Comparison of ENCODE assay signal across 9 cellular contexts in the genomic region with DNA sequence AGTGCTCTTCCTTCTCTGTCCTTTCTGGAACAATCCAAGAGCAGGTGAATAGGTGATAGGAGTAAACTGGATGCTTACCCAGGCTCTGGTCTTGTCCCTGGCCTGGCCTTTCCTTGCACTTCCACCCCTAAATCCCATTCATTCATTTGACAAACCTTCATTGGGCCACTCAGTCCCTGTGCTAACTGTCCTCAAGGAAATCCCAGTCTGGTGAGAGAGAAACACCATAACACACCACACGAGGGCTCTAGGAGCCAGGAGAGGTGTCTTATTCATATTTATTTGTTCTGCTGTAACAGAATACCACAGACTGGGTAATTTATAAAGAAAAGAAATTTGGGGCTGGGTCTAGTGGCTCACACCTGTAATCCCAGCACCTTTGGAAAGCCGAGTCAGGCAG. TPM values are rescaled to one million over a fixed set of nuclear protein-coding genes. Genes with fewer than 3 reads are reported as not detected.
DNase-seq lines count a peak whose midpoint lies in the region; ATAC-seq and TF ChIP-seq lines count a peak whose summit lies in the region.
"Had no signal": no experiment of that assay in that cellular context is flagged by ENCODE, and none has a peak within 500 bp of the region (broad histone marks: within the 10 kb centered on the region; RNA-seq: fewer than 3 reads in every experiment).

No MANE protein-coding gene starts in this region.

- H3K9me3 ChIP-seq in PC-3 (ENCODE audit: low read length) (no peaks in the 10 kb centered on the region), ascending aorta (no peaks in the 10 kb centered on the region)

- no peak overlapping the region for H2AFZ ChIP-seq in PC-3 (ENCODE audit: low read length)

- H3K4me3 ChIP-seq in GM12875 (ENCODE audit: low read depth, low read length), result no peak overlapping the region
- H3K4me3 ChIP-seq in PC-3 (ENCODE audit: low read length), result no peak overlapping the region
- H3K4me3 ChIP-seq in ascending aorta, result no peak overlapping the region
- H3K4me3 ChIP-seq in lower leg skin (ENCODE audit: low read depth, poor library complexity, severe bottlenecking), result no peak overlapping the region

- in situ Hi-C loops in ACHN (cut with HindIII; ENCODE audit: low pct_ligation_motif_present, low pct_unique_long_range_greater_than_20kb, low sequenced_read_pairs), result no loop called here

- no TSS peak for BruUV-seq in PC-3 (replicated peaks; lab: Mats Ljungman, UMichigan)

- H3K9ac ChIP-seq in PC-3 (ENCODE audit: low read length), result no peak overlapping the region

- CTCF ChIA-PET in PC-3 (lab: Charles Lee), result no interaction called here

- TF ChIP-seq CTCF in GM12875 (IDR thresholded peaks at IDR 0.05; ENCODE audit: borderline replicate concordance, insufficient read depth, low read depth, low read length) (0 out of 2 replicates have a peak, but pooled peaks have one; percentile 6), PC-3 (conservative IDR thresholded peaks at IDR 0.05; ENCODE audit: low read depth, low read length) (peak; percentile 52), foreskin keratinocyte (conservative IDR thresholded peaks at IDR 0.05) (peak; percentile 53), ascending aorta (IDR thresholded peaks at IDR 0.05) (no peak), lower leg skin (IDR thresholded peaks at IDR 0.05) (no peak)

- no peak for TF ChIP-seq POLR2A in lower leg skin (IDR thresholded peaks at IDR 0.05)

- H4K20me1 ChIP-seq in PC-3 (ENCODE audit: low read length), result no peaks in the 10 kb centered on the region

- no peaks in the 10 kb centered on the region for H3K79me2 ChIP-seq in PC-3 (ENCODE audit: low read length)

- DNase-seq in ACHN (peak; percentile 31), PC-3 (peak; percentile 53), foreskin keratinocyte (peak in 1 of 2 donors; percentile 9), SK-N-DZ (ENCODE audit: low spot score) (no peak), foreskin melanocyte (no peak), ascending aorta (ENCODE audit: low spot score in 2 of 2) (no peak), lower leg skin (ENCODE audit: low spot score in 2 of 2) (no peak)

- H3F3A ChIP-seq in PC-3 (ENCODE audit: low read length, unreplicated experiment), result no peaks in the 10 kb centered on the region

- intact Hi-C loops in PC-3 (cut with micrococcal nuclease), result loop anchor here (5.0 kb wide), 1 partner anchor 52 kb away; no protein-coding TSS in a partner anchor
- intact Hi-C loops in ascending aorta (cut with DNase I), result no loop called here
- intact Hi-C loops in lower leg skin (cut with DNase I; ENCODE audit: low total_unique reads), result no loop called here

- 86 to 95% methylated on average over 2 of the region's 2 CpGs for WGBS in lower leg skin, 2 donors

- H3K27ac ChIP-seq in PC-3 (ENCODE audit: low read length), result no peak overlapping the region
- no peak overlapping the region for H3K27ac ChIP-seq in foreskin keratinocyte
- no peak overlapping the region for H3K27ac ChIP-seq in ascending aorta

- H3K27me3 ChIP-seq in PC-3 (ENCODE audit: low read length) (no peaks in the 10 kb centered on the region), foreskin keratinocyte (peaks cover 17% of the 10 kb centered on the region), ascending aorta (no peaks in the 10 kb centered on the region)

- POLR2A ChIA-PET in PC-3 (lab: Charles Lee; ENCODE audit: unreplicated experiment), result no interaction called here

- peaks cover 5% of the 10 kb centered on the region; the same call in 1 of the 2 replicates for H3K4me1 ChIP-seq in PC-3 (ENCODE audit: insufficient read depth, low read length)
- H3K4me1 ChIP-seq in foreskin keratinocyte, result no peaks in the 10 kb centered on the region
- peaks cover 2 to 4% of the 10 kb centered on the region in 2 donors for H3K4me1 ChIP-seq in ascending aorta

- no peaks in the 10 kb centered on the region for H3K9me2 ChIP-seq in PC-3 (replicated peaks; ENCODE audit: low read length)

- no peaks in the 10 kb centered on the region for H3K36me3 ChIP-seq in PC-3 (ENCODE audit: low read depth, low read length)
- no peaks in the 10 kb centered on the region for H3K36me3 ChIP-seq in ascending aorta

- H3K4me2 ChIP-seq in PC-3 (ENCODE audit: low read length), result no peak overlapping the region

- peak; percentile 65 for ATAC-seq in PC-3
- ATAC-seq in foreskin keratinocyte, result no peak

RNA-seq across cellular contexts. Expression of a gene that starts 22.8 kb away (rescaled TPM):
- not detected in 2 replicates for total RNA-seq in PC-3 (2014; rRNA removed)
- not detected in 2 replicates for total RNA-seq in foreskin keratinocyte
- not detected in 2 replicates for polyA plus RNA-seq in foreskin keratinocyte
- polyA plus RNA-seq in SK-N-DZ (2014; cell fraction: cytosol; rRNA removed), result not detected in 2 replicates
- polyA plus RNA-seq in SK-N-DZ (2014; cell fraction: nucleus; rRNA removed), result not detected in 2 replicates
- total RNA-seq in ascending aorta, result 3.6 TPM
- 1 to 10 TPM in 3 of 4 donors, under 1 TPM in 1; 0.80 to 3.0 (median 2.2) TPM for total RNA-seq in lower leg skin
- total RNA-seq: LHCN-M2 had no signal

RNA-seq across cellular contexts. Expression of a gene that starts 30.0 kb away (rescaled TPM):
- total RNA-seq in PC-3 (2014; rRNA removed) (0.33 TPM in 1 of 2 replicates, not detected in the other), foreskin keratinocyte (0.28 and 0.41 TPM in 2 replicates), ascending aorta (not detected), lower leg skin (under 1 TPM; 0.19 to 0.59 (median 0.25) TPM)
- 0.22 and 0.31 TPM in 2 replicates for polyA plus RNA-seq in foreskin keratinocyte
- polyA plus RNA-seq in SK-N-DZ (2014; cell fraction: cytosol; rRNA removed), result 0.06 TPM in 1 of 2 replicates, not detected in the other
- 0.62 TPM in 1 of 2 replicates, not detected in the other for polyA plus RNA-seq in SK-N-DZ (2014; cell fraction: nucleus; rRNA removed)
- total RNA-seq: LHCN-M2 had no signal

RNA-seq across cellular contexts. Expression of a gene that starts 36.7 kb away (rescaled TPM):
- total RNA-seq in PC-3 (2014; rRNA removed), result not detected in 2 replicates
- total RNA-seq in foreskin keratinocyte, result not detected in 2 replicates
- not detected in 2 replicates for polyA plus RNA-seq in foreskin keratinocyte
- polyA plus RNA-seq in SK-N-DZ (2014; cell fraction: cytosol; rRNA removed), result not detected in 2 replicates
- polyA plus RNA-seq in SK-N-DZ (2014; cell fraction: nucleus; rRNA removed), result not detected in 2 replicates
- not detected for total RNA-seq in ascending aorta
- not detected for total RNA-seq in lower leg skin
- total RNA-seq: LHCN-M2 had no signal

Comparison
In these comparisons a context has a peak if more than half of its experiments do, and no peak if none do; other contexts are left out.
1. DNase-seq: peak in ACHN (single experiment) and PC-3 (single experiment); none in SK-N-DZ (single experiment), foreskin melanocyte (single experiment), ascending aorta (0 of 2) and lower leg skin (0 of 2).
2. CTCF ChIP-seq: peak in GM12875 (single experiment), PC-3 (single experiment) and foreskin keratinocyte (single experiment); none in ascending aorta (0 of 3) and lower leg skin (0 of 3).